In genomic region chr3:23809294-23809693, GRCh38 we compare ENCODE assay signal across 10 cellular contexts. TPM values are rescaled to one million over a fixed set of nuclear protein-coding genes. Genes with fewer than 3 reads are reported as not detected.
DNase-seq lines count a peak whose midpoint lies in the region; ATAC-seq and TF ChIP-seq lines count a peak whose summit lies in the region.
"Had no signal": no experiment of that assay in that cellular context is flagged by ENCODE, and none has a peak within 500 bp of the region (broad histone marks: within the 10 kb centered on the region; RNA-seq: fewer than 3 reads in every experiment).

No MANE protein-coding gene starts in this region.

- no peak for ATAC-seq in DND-41 (ENCODE audit: insufficient read depth, low read depth)
- ATAC-seq in HG02610 (IDR thresholded peaks at IDR 0.05; ENCODE audit: unreplicated experiment) = peak; percentile 26

- H3K9ac ChIP-seq in DND-41 (ENCODE audit: low read depth, low read length) = no peak overlapping the region

- peaks cover 14% of the 10 kb centered on the region for H3K36me3 Mint-ChIP-seq in neural crest cell (ENCODE audit: low read depth)

- TF ChIP-seq CTCF in DND-41 (IDR thresholded peaks at IDR 0.05; ENCODE audit: borderline replicate concordance, extremely low read depth, low read length, poor library complexity, severe bottlenecking) (no peak), neural crest cell (conservative IDR thresholded peaks at IDR 0.05) (no peak)

- H3K27me3 ChIP-seq in DND-41 (ENCODE audit: insufficient read depth, low read length, poor library complexity) = no peaks in the 10 kb centered on the region

- H3K4me3 Mint-ChIP-seq in neural crest cell = peak overlapping the region; percentile 94

- H3K27ac Mint-ChIP-seq in neural crest cell (ENCODE audit: unreplicated experiment) = no peak overlapping the region

- H4K20me1 ChIP-seq in DND-41 (ENCODE audit: insufficient read depth, low read length) = peaks cover 22% of the 10 kb centered on the region

- H2AFZ ChIP-seq in DND-41 (ENCODE audit: low read depth, low read length) = no peak overlapping the region

- H3K4me1 Mint-ChIP-seq in neural crest cell = peaks cover 57% of the 10 kb centered on the region

- peaks cover 4% of the 10 kb centered on the region for H3K27me3 Mint-ChIP-seq in neural crest cell (ENCODE audit: low read depth)

- H3K79me2 ChIP-seq in DND-41 (ENCODE audit: insufficient read depth, low read length) = peaks cover 69% of the 10 kb centered on the region

- peaks cover 35% of the 10 kb centered on the region for H3K36me3 ChIP-seq in DND-41 (ENCODE audit: insufficient read depth, low read length)

- DNase-seq in DND-41 (no peak), astrocyte of the hippocampus (ENCODE audit: low read depth, low spot score) (peak; percentile 10), neural crest cell (ENCODE audit: low read depth, low spot score) (no peak), RPMI8226 (no peak), DMS 273 (lab: John Stamatoyannopoulos, UW; ENCODE audit: unreplicated experiment) (no peak), glomerular visceral epithelial cell (ENCODE audit: extremely low spot score) (no peak)
- no peak for DNase-seq in activated effector memory CD4-positive, alpha-beta T cell treated with anti-CD3 and anti-CD28 coated beads, Interleukin-2, amount 50 U/mL, for 16 hours
- DNase-seq: KG1, SW 1271 had no signal

- H3K9me3 ChIP-seq in DND-41 (ENCODE audit: insufficient read depth, low read length, severe bottlenecking) = no peaks in the 10 kb centered on the region

- H3K4me1 ChIP-seq in DND-41 (ENCODE audit: insufficient read depth, low read length) = peaks cover 33% of the 10 kb centered on the region

- no peak overlapping the region for H3K27ac ChIP-seq in DND-41 (ENCODE audit: low read length)

- no peak overlapping the region for H3K4me3 ChIP-seq in DND-41 (ENCODE audit: low read depth in 1 of 2, low read length in 2 of 2)

- no peaks in the 10 kb centered on the region for H3K9me3 Mint-ChIP-seq in neural crest cell

- peak overlapping the region; percentile 87 for H3K4me2 ChIP-seq in DND-41 (ENCODE audit: insufficient read depth, low read length)

RNA-seq across cellular contexts. Expression of gene UBE2E1, which starts 3.5 kb away (rescaled TPM):
- 86.2 and 89.9 TPM in 2 replicates for total RNA-seq in neural crest cell
